21 cellular contexts compared by ENCODE assay signal in genomic region chr22:31238057-31238456, GRCh38. TPM values are rescaled to one million over a fixed set of nuclear protein-coding genes. Genes with fewer than 3 reads are reported as not detected.
DNase-seq lines count a peak whose midpoint lies in the region; ATAC-seq and TF ChIP-seq lines count a peak whose summit lies in the region.
"Had no signal": no experiment of that assay in that cellular context is flagged by ENCODE, and none has a peak within 500 bp of the region (broad histone marks: within the 10 kb centered on the region; RNA-seq: fewer than 3 reads in every experiment).

No MANE protein-coding gene starts in this region.

- H3K27ac ChIP-seq in parathyroid adenoma = peak overlapping the region; percentile 94
- H3K27ac ChIP-seq in caudate nucleus (ENCODE audit: low read depth, low read length) = no peak overlapping the region
- no peak overlapping the region for H3K27ac ChIP-seq in foreskin keratinocyte
- H3K27ac ChIP-seq: C4-2B, PC-9, thyroid gland had no signal

- H3K9me3 ChIP-seq in parathyroid adenoma (ENCODE audit: control insufficient read depth, low read length) = no peaks in the 10 kb centered on the region
- H3K9me3 ChIP-seq: thyroid gland had no signal

- no peaks in the 10 kb centered on the region for H3K27me3 Mint-ChIP-seq in activated naive CD8-positive, alpha-beta T cell treated with anti-CD3 and anti-CD28 coated beads, Interleukin-2, amount 10 ng/mL, durations not matched to agents 7 days and 5 days
- H3K27me3 Mint-ChIP-seq in activated naive CD8-positive, alpha-beta T cell treated with anti-CD3 and anti-CD28 coated beads, Interleukin-2, amount 50 U/mL, for 24 hours = no peaks in the 10 kb centered on the region
- no peaks in the 10 kb centered on the region for H3K27me3 Mint-ChIP-seq in Calu3 (ENCODE audit: unreplicated experiment)
- H3K27me3 Mint-ChIP-seq: activated naive CD8-positive, alpha-beta T cell; naive thymus-derived CD8-positive, alpha-beta T cell; stimulated activated memory B cell treated with anti-CD40 and anti-IgM and Interleukin-4, amounts not matched to agents 10 μg/mL and 1 μg/mL and 100 μg/mL, for 72 hours had no signal

- no peak overlapping the region for H2AFZ ChIP-seq in parathyroid adenoma
- H2AFZ ChIP-seq: PC-9 had no signal

- CTCF ChIA-PET in Calu3 (lab: Charles Lee) = no interaction called here

- H3K4me3 ChIP-seq in parathyroid adenoma (ENCODE audit: low read depth, low read length) = no peak overlapping the region
- H3K4me3 ChIP-seq: PC-9, thyroid gland had no signal

- no peak overlapping the region for H3K4me2 ChIP-seq in parathyroid adenoma (ENCODE audit: low read length)
- H3K4me2 ChIP-seq: PC-9 had no signal

- BruUV-seq in Calu3 (replicated peaks; lab: Mats Ljungman, UMichigan) = no TSS peak

- no peaks in the 10 kb centered on the region for H3K36me3 ChIP-seq in parathyroid adenoma (ENCODE audit: control insufficient read depth, insufficient read depth, low read length)
- H3K36me3 ChIP-seq: thyroid gland had no signal

- no peaks in the 10 kb centered on the region for H3K9me3 Mint-ChIP-seq in activated naive CD8-positive, alpha-beta T cell treated with anti-CD3 and anti-CD28 coated beads, Interleukin-2, amount 10 ng/mL, durations not matched to agents 7 days and 5 days
- no peaks in the 10 kb centered on the region for H3K9me3 Mint-ChIP-seq in activated naive CD8-positive, alpha-beta T cell treated with anti-CD3 and anti-CD28 coated beads, Interleukin-2, amount 50 U/mL, for 24 hours
- H3K9me3 Mint-ChIP-seq in Calu3 (ENCODE audit: low read depth, unreplicated experiment) = no peaks in the 10 kb centered on the region
- H3K9me3 Mint-ChIP-seq: naive thymus-derived CD8-positive, alpha-beta T cell; stimulated activated memory B cell treated with anti-CD40 and anti-IgM and Interleukin-4, amounts not matched to agents 10 μg/mL and 1 μg/mL and 100 μg/mL, for 72 hours; T-helper 2 cell treated with Interferon-gamma antibody and Interleukin-4, amounts not matched to agents 5 μg/mL and 100 μg/mL, for 36 hours; WTC11 had no signal

- H3K79me2 ChIP-seq in parathyroid adenoma = peaks cover 7% of the 10 kb centered on the region

- POLR2A ChIA-PET in activated naive CD8-positive, alpha-beta T cell treated with anti-CD3 and anti-CD28 coated beads, Interleukin-2, amount 10 ng/mL, durations not matched to agents 7 days and 5 days (lab: Charles Lee) = no interaction called here

- H3K36me3 Mint-ChIP-seq in activated naive CD8-positive, alpha-beta T cell treated with anti-CD3 and anti-CD28 coated beads, Interleukin-2, amount 10 ng/mL, durations not matched to agents 7 days and 5 days = peaks cover 16% of the 10 kb centered on the region
- H3K36me3 Mint-ChIP-seq in activated naive CD8-positive, alpha-beta T cell treated with anti-CD3 and anti-CD28 coated beads, Interleukin-2, amount 50 U/mL, for 24 hours (ENCODE audit: low read depth) = peaks cover 5% of the 10 kb centered on the region
- peaks cover 12% of the 10 kb centered on the region for H3K36me3 Mint-ChIP-seq in Calu3 (ENCODE audit: insufficient read depth, unreplicated experiment)

- no peak overlapping the region for H3K4me3 Mint-ChIP-seq in activated naive CD8-positive, alpha-beta T cell treated with anti-CD3 and anti-CD28 coated beads, Interleukin-2, amount 10 ng/mL, durations not matched to agents 7 days and 5 days
- no peak overlapping the region for H3K4me3 Mint-ChIP-seq in activated naive CD8-positive, alpha-beta T cell treated with anti-CD3 and anti-CD28 coated beads, Interleukin-2, amount 50 U/mL, for 24 hours
- no peak overlapping the region for H3K4me3 Mint-ChIP-seq in Calu3 (ENCODE audit: low read depth, unreplicated experiment)
- H3K4me3 Mint-ChIP-seq: activated naive CD8-positive, alpha-beta T cell; naive thymus-derived CD8-positive, alpha-beta T cell; stimulated activated memory B cell treated with anti-CD40 and anti-IgM and Interleukin-4, amounts not matched to agents 10 μg/mL and 1 μg/mL and 100 μg/mL, for 72 hours; T-helper 2 cell treated with Interferon-gamma antibody and Interleukin-4, amounts not matched to agents 5 μg/mL and 100 μg/mL, for 36 hours; WTC11 had no signal

- no peak overlapping the region for H3K9ac ChIP-seq in parathyroid adenoma

- DNase-seq in activated naive CD8-positive, alpha-beta T cell treated with anti-CD3 and anti-CD28 coated beads, Interleukin-2, amount 10 ng/mL, durations not matched to agents 7 days and 5 days = no peak
- DNase-seq in activated naive CD8-positive, alpha-beta T cell treated with anti-CD3 and anti-CD28 coated beads, Interleukin-2, amount 50 U/mL, for 24 hours = no peak
- peak; percentile 38 for DNase-seq in GM19240 (ENCODE audit: insufficient read length, low spot score)
- peak; percentile 38 for DNase-seq in MV-4-11 (lab: John Stamatoyannopoulos, UW)
- DNase-seq in caudate nucleus (lab: John Stamatoyannopoulos, UW) = no peak
- DNase-seq in Calu3 = no peak
- no peak for DNase-seq in foreskin keratinocyte
- DNase-seq: ACHN; DMS 273 treated with DMSO at 0.1 percent for 48 hours; naive thymus-derived CD8-positive, alpha-beta T cell; NCI-H187 treated with DMSO at 0.1 percent for 48 hours; NCI-H345; PC-9; thyroid gland had no signal

- no peak for TF ChIP-seq CTCF in parathyroid adenoma (IDR thresholded peaks at IDR 0.05)
- TF ChIP-seq CTCF in Calu3 (IDR thresholded peaks at IDR 0.05; ENCODE audit: unreplicated experiment) = no peak
- no peak for TF ChIP-seq CTCF in foreskin keratinocyte (conservative IDR thresholded peaks at IDR 0.05)

- H3K27ac Mint-ChIP-seq in activated naive CD8-positive, alpha-beta T cell treated with anti-CD3 and anti-CD28 coated beads, Interleukin-2, amount 10 ng/mL, durations not matched to agents 7 days and 5 days = no peak overlapping the region
- no peak overlapping the region for H3K27ac Mint-ChIP-seq in activated naive CD8-positive, alpha-beta T cell treated with anti-CD3 and anti-CD28 coated beads, Interleukin-2, amount 50 U/mL, for 24 hours
- H3K27ac Mint-ChIP-seq in Calu3 (ENCODE audit: unreplicated experiment) = no peak overlapping the region
- H3K27ac Mint-ChIP-seq: activated naive CD8-positive, alpha-beta T cell; naive thymus-derived CD8-positive, alpha-beta T cell; stimulated activated memory B cell treated with anti-CD40 and anti-IgM and Interleukin-4, amounts not matched to agents 10 μg/mL and 1 μg/mL and 100 μg/mL, for 72 hours; T-helper 2 cell treated with Interferon-gamma antibody and Interleukin-4, amounts not matched to agents 5 μg/mL and 100 μg/mL, for 36 hours; WTC11 had no signal

- H3K4me1 Mint-ChIP-seq in activated naive CD8-positive, alpha-beta T cell treated with anti-CD3 and anti-CD28 coated beads, Interleukin-2, amount 10 ng/mL, durations not matched to agents 7 days and 5 days = peaks cover 16% of the 10 kb centered on the region
- peaks cover 9% of the 10 kb centered on the region for H3K4me1 Mint-ChIP-seq in activated naive CD8-positive, alpha-beta T cell treated with anti-CD3 and anti-CD28 coated beads, Interleukin-2, amount 50 U/mL, for 24 hours
- H3K4me1 Mint-ChIP-seq in Calu3 (ENCODE audit: low read depth, unreplicated experiment) = peaks cover 50% of the 10 kb centered on the region
- H3K4me1 Mint-ChIP-seq: stimulated activated memory B cell treated with anti-CD40 and anti-IgM and Interleukin-4, amounts not matched to agents 10 μg/mL and 1 μg/mL and 100 μg/mL, for 72 hours had no signal

- peak; percentile 47 for ATAC-seq in activated naive CD8-positive, alpha-beta T cell treated with anti-CD3 and anti-CD28 coated beads, Interleukin-2, amount 10 ng/mL, durations not matched to agents 7 days and 5 days (ENCODE audit: low read depth)
- ATAC-seq in activated naive CD8-positive, alpha-beta T cell treated with anti-CD3 and anti-CD28 coated beads, Interleukin-2, amount 50 U/mL, for 24 hours = no peak
- ATAC-seq in foreskin keratinocyte = no peak
- ATAC-seq: left lobe of liver; naive thymus-derived CD8-positive, alpha-beta T cell; stimulated activated memory B cell treated with anti-CD40 and anti-IgM and Interleukin-4, amounts not matched to agents 10 μg/mL and 1 μg/mL and 100 μg/mL, for 72 hours; WTC11 had no signal

- intact Hi-C loops in Calu3 (cut with micrococcal nuclease; ENCODE audit: unreplicated experiment) = no loop called here

- H3K27me3 ChIP-seq in parathyroid adenoma (ENCODE audit: control insufficient read depth, insufficient read depth, low read length) = no peaks in the 10 kb centered on the region
- no peaks in the 10 kb centered on the region for H3K27me3 ChIP-seq in foreskin keratinocyte
- H3K27me3 ChIP-seq: thyroid gland had no signal

- peaks cover 36% of the 10 kb centered on the region for H3K4me1 ChIP-seq in parathyroid adenoma
- H3K4me1 ChIP-seq in foreskin keratinocyte = peaks cover 25% of the 10 kb centered on the region

RNA-seq across cellular contexts. Expression of gene LIMK2, which starts 26.0 kb away (rescaled TPM):
- total RNA-seq in activated naive CD8-positive, alpha-beta T cell treated with anti-CD3 and anti-CD28 coated beads, Interleukin-2, amount 10 ng/mL, durations not matched to agents 7 days and 5 days = 10 to 100 TPM; 38.9 to 39.9 TPM
- total RNA-seq in Calu3 (2022) (59.9 and 60.7 TPM in 2 replicates), foreskin keratinocyte (80.9 and 86.6 TPM in 2 replicates)
- 41.3 and 43.1 TPM in 2 replicates for polyA plus RNA-seq in foreskin keratinocyte

RNA-seq across cellular contexts. Expression of gene PIK3IP1, which starts 54.2 kb away (rescaled TPM):
- 100 to 1,000 TPM; 110 to 125 TPM for total RNA-seq in activated naive CD8-positive, alpha-beta T cell treated with anti-CD3 and anti-CD28 coated beads, Interleukin-2, amount 10 ng/mL, durations not matched to agents 7 days and 5 days
- total RNA-seq in Calu3 (2022) (6.2 and 7.5 TPM in 2 replicates), foreskin keratinocyte (6.1 and 11.9 TPM in 2 replicates)
- polyA plus RNA-seq in foreskin keratinocyte = 4.6 and 8.6 TPM in 2 replicates

Comparison
In these comparisons a context has a peak if more than half of its experiments do, and no peak if none do; other contexts are left out.
1. DNase-seq: peak in GM19240 (single experiment) and MV-4-11 (single experiment); none in activated naive CD8-positive, alpha-beta T cell treated with anti-CD3 and anti-CD28 coated beads, Interleukin-2, amount 10 ng/mL, durations not matched to agents 7 days and 5 days (single experiment), activated naive CD8-positive, alpha-beta T cell treated with anti-CD3 and anti-CD28 coated beads, Interleukin-2, amount 50 U/mL, for 24 hours (single experiment), caudate nucleus (0 of 61), Calu3 (single experiment) and foreskin keratinocyte (0 of 2).